8 cellular contexts compared by ENCODE assay signal in the genomic region with DNA sequence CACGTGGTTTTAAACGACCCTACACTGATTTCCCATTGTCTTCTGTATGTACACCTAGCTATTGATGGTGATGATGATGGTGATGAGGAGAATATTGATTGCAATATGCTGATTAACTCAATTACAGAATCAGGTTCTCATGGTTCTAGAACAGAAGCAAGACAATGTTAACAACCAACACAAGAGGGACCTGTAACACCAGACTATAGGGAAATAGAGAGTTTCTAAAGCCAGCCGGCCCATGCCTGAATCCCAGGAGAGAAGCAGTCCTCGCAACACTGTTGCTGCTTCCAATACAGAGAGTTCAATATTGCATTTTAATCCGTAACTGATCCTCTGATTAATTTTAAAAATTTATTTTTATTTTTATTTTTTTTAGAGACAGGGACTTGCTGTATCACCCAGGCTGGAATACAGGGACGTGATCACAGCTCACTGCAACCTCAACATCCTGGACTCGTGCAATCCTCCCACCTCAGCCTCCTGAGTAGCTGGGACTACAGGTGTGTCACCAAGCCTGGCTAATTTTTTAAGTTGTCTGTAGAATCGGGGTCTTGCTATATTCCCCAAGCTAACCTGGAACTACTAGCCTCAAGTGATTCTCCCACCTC. TPM values are rescaled to one million over a fixed set of nuclear protein-coding genes. Genes with fewer than 3 reads are reported as not detected.
DNase-seq lines count a peak whose midpoint lies in the region; ATAC-seq and TF ChIP-seq lines count a peak whose summit lies in the region.

No MANE protein-coding gene starts in this region.

- H2AFZ ChIP-seq in SK-N-SH (ENCODE audit: low read depth) (no peak overlapping the region), osteoblast (ENCODE audit: low read length) (no peak overlapping the region)

- H3K4me1 ChIP-seq in SK-N-SH (ENCODE audit: control insufficient read depth in 1 of 2, insufficient read depth in 2 of 2, low read depth in 1 of 2, low read length in 1 of 2) (peaks cover 0 to 4% of the 10 kb centered on the region in 2 experiments; a peak in 2 of 4 replicates), osteoblast (ENCODE audit: insufficient read depth, low read length) (peaks cover 11% of the 10 kb centered on the region)

- WGBS in SK-N-SH (ENCODE audit: low lambda C conversion rate), result 50% methylated on average over 8 of the region's 8 CpGs

- H3K9ac ChIP-seq in SK-N-SH, result no peak overlapping the region

- H3K36me3 ChIP-seq in SK-N-SH (replicated peaks in 1 of 2; ENCODE audit: control insufficient read depth in 1 of 2, insufficient read depth in 2 of 2, low read length in 1 of 2) (no peaks in the 10 kb centered on the region), osteoblast (ENCODE audit: insufficient read depth, low read length) (no peaks in the 10 kb centered on the region)

- POLR2A ChIA-PET in SK-N-SH (lab: Yijun Ruan, JAX), result no interaction called here

- ATAC-seq in GM18858 (IDR thresholded peaks at IDR 0.05; ENCODE audit: unreplicated experiment), result no peak
- ATAC-seq in HG03039 (IDR thresholded peaks at IDR 0.05; ENCODE audit: unreplicated experiment), result no peak

- CTCF ChIA-PET in SK-N-SH (lab: Yijun Ruan, JAX), result interaction anchor here (0.5 to 5.3 kb wide), 15 partner anchors 10 to 534 kb away, joined by 3 to 62 read pairs (median 4); a partner anchor contains a TSS

- H3K4me2 ChIP-seq in SK-N-SH, result no peak overlapping the region
- H3K4me2 ChIP-seq in osteoblast (ENCODE audit: insufficient read depth, low read length), result no peak overlapping the region

- H4K20me1 ChIP-seq in SK-N-SH (ENCODE audit: insufficient read depth), result no peaks in the 10 kb centered on the region
- H4K20me1 ChIP-seq in osteoblast (ENCODE audit: insufficient read depth, low read length), result no peaks in the 10 kb centered on the region

- H3K79me2 ChIP-seq in SK-N-SH (ENCODE audit: insufficient read depth) (no peaks in the 10 kb centered on the region), osteoblast (ENCODE audit: insufficient read depth, low read length) (no peaks in the 10 kb centered on the region)

- TF ChIP-seq RAD21 in SK-N-SH (IDR thresholded peaks at IDR 0.05; ENCODE audit: low read length), result peak; percentile 82

- peaks cover 11% of the 10 kb centered on the region for H3F3A ChIP-seq in SK-N-SH (replicated peaks; ENCODE audit: insufficient read depth)

- no peak overlapping the region for H3K4me3 ChIP-seq in SK-N-SH (ENCODE audit: low read depth in 2 of 2, low read length in 1 of 2)
- H3K4me3 ChIP-seq in osteoblast (ENCODE audit: insufficient read depth, low read length), result no peak overlapping the region
- H3K4me3 ChIP-seq in coronary artery, result no peak overlapping the region

- in situ Hi-C loops in G401 (cut with HindIII; ENCODE audit: low sequenced_read_pairs), result no loop called here

- no peak for TF ChIP-seq EP300 in SK-N-SH (IDR thresholded peaks at IDR 0.05; ENCODE audit: borderline replicate concordance in 1 of 2, low read depth in 1 of 2, low read length in 1 of 2)

- peak; percentile 91 for DNase-seq in G401 (ENCODE audit: low spot score)
- peak; percentile 87 to 90 for DNase-seq in Kasumi-1 (lab: John Stamatoyannopoulos, UW)
- peak; percentile 49 for DNase-seq in SK-N-SH
- peak; percentile 71 for DNase-seq in fibroblast of gingiva (ENCODE audit: low read depth)
- DNase-seq in osteoblast (ENCODE audit: insufficient read length, low spot score, missing footprints), result no peak
- DNase-seq in coronary artery (ENCODE audit: low spot score), result no peak

- no peak overlapping the region for H3K27ac ChIP-seq in SK-N-SH (ENCODE audit: low read depth in 2 of 2, low read length in 1 of 2)
- H3K27ac ChIP-seq in osteoblast (ENCODE audit: low read depth, low read length), result no peak overlapping the region
- no peak overlapping the region for H3K27ac ChIP-seq in coronary artery

- TF ChIP-seq CTCF in SK-N-SH (IDR thresholded peaks at IDR 0.05), result peak; percentile 71
- peak; percentile 72 for TF ChIP-seq CTCF in osteoblast (IDR thresholded peaks at IDR 0.05; ENCODE audit: extremely low read depth, low read depth, low read length)
- no peak for TF ChIP-seq CTCF in coronary artery (IDR thresholded peaks at IDR 0.05)

- H3K9me2 ChIP-seq in SK-N-SH, result no peaks in the 10 kb centered on the region

- no peaks in the 10 kb centered on the region for H3K9me3 ChIP-seq in SK-N-SH
- H3K9me3 ChIP-seq in osteoblast (ENCODE audit: low read depth, low read length), result no peaks in the 10 kb centered on the region

- H3K27me3 ChIP-seq in SK-N-SH (ENCODE audit: insufficient read depth) (no peaks in the 10 kb centered on the region), osteoblast (ENCODE audit: insufficient read depth, low read length) (no peaks in the 10 kb centered on the region)

TF ChIP-seq in SK-N-SH, 30 proteins besides CTCF, POLR2A, EP300 and RAD21:
- TF ChIP-seq MEF2A (IDR thresholded peaks at IDR 0.05; ENCODE audit: borderline replicate concordance, low read depth), result no peak
- TF ChIP-seq, protein P1, sequence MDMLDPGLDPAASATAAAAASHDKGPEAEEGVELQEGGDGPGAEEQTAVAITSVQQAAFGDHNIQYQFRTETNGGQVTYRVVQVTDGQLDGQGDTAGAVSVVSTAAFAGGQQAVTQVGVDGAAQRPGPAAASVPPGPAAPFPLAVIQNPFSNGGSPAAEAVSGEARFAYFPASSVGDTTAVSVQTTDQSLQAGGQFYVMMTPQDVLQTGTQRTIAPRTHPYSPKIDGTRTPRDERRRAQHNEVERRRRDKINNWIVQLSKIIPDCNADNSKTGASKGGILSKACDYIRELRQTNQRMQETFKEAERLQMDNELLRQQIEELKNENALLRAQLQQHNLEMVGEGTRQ (IDR thresholded peaks at IDR 0.05; ENCODE audit: borderline replicate concordance, low read depth, low read length), result no peak
- no peak for TF ChIP-seq JUND (IDR thresholded peaks at IDR 0.05)
- no peak for TF ChIP-seq TAF1 (IDR thresholded peaks at IDR 0.05; ENCODE audit: borderline replicate concordance, low read depth, low read length)
- no peak for TF ChIP-seq CHD2 (IDR thresholded peaks at IDR 0.05; ENCODE audit: low read length, partially characterized antibody)
- no peak for TF ChIP-seq TEAD4 (IDR thresholded peaks at IDR 0.05; ENCODE audit: borderline replicate concordance, insufficient read depth)
- peak; percentile 77 for TF ChIP-seq SMC3 (IDR thresholded peaks at IDR 0.05; ENCODE audit: low read depth, low read length)
TF ChIP-seq in SK-N-SH: peak in this region for 1.

RNA-seq across cellular contexts. Expression of a gene that starts 22.2 kb away (rescaled TPM):
- total RNA-seq in G401 (2014; rRNA removed; shearing (Covaris generic)), result 0.31 and 0.78 TPM in 2 replicates
- polyA plus RNA-seq in SK-N-SH (2012; rRNA removed), result 10.4 and 11.0 TPM in 2 replicates
- 6.7 and 6.9 TPM in 2 replicates for polyA plus RNA-seq in SK-N-SH (2012; cell fraction: cytosol; rRNA removed)
- polyA plus RNA-seq in SK-N-SH (2012; cell fraction: nucleus; rRNA removed), result 5.0 and 8.2 TPM in 2 replicates
- total RNA-seq in osteoblast, result 9.1 and 21.4 TPM in 2 replicates

Comparison
In these comparisons a context has a peak if more than half of its experiments do, and no peak if none do; other contexts are left out.
1. DNase-seq: peak in G401 (single experiment), Kasumi-1 (2 of 2), SK-N-SH (single experiment) and fibroblast of gingiva (single experiment); none in osteoblast (single experiment) and coronary artery (single experiment).